ENCODE assay signal across 10 cellular contexts in the genomic region with DNA sequence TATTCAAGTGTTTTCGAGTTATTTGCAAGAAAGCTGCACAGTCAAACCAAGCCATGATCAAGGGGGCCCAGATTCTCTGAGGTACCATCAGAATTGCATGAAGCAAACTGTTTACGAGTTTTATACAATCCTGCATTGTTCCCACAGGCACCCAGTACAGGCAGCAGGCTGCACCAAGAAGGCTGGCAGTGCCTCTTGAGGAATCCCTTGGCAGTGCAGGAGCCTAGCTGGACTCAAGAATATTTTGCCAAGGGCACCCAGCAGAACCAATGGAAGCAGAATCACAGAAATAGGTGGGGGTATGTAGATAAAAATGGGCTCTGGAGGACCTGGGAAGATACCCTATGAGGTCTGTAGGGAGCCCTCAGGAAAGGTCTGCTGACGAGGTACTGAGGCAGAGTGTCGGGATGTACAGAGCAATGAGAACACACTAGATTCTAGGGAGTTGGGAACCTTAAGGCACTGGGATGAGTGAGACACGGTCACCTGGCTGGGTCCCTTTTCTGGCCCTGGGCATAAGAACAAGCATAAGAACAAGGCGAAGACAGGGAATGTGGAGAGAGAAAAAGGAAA. TPM values are rescaled to one million over a fixed set of nuclear protein-coding genes. Genes with fewer than 3 reads are reported as not detected.
DNase-seq lines count a peak whose midpoint lies in the region; ATAC-seq and TF ChIP-seq lines count a peak whose summit lies in the region.
"Had no signal": no experiment of that assay in that cellular context is flagged by ENCODE, and none has a peak within 500 bp of the region (broad histone marks: within the 10 kb centered on the region; RNA-seq: fewer than 3 reads in every experiment).

No MANE protein-coding gene starts in this region.

- peaks cover 27% of the 10 kb centered on the region for H3K27me3 Mint-ChIP-seq in stimulated activated naive CD8-positive, alpha-beta T cell treated with anti-CD3 and anti-CD28 coated beads, Interleukin-15, amount 100 ng/mL, for 72 hours

- BruUV-seq in OCI-LY7 (replicated peaks; lab: Mats Ljungman, UMichigan): no TSS peak

- H3K9me2 ChIP-seq in OCI-LY7 (ENCODE audit: insufficient read depth, low read length): no peaks in the 10 kb centered on the region

- H3K27ac Mint-ChIP-seq in stimulated activated naive CD8-positive, alpha-beta T cell treated with anti-CD3 and anti-CD28 coated beads, Interleukin-15, amount 100 ng/mL, for 72 hours: no peak overlapping the region

- no peaks in the 10 kb centered on the region for H4K20me1 ChIP-seq in OCI-LY7 (ENCODE audit: insufficient read depth, low read length)
- H4K20me1 ChIP-seq: BLaER1 treated with 17β-estradiol and CSF1 and Interleukin-3, amounts not matched to agents 10 nM and 100 nM had no signal

- no peak overlapping the region for H3K4me2 ChIP-seq in OCI-LY7 (ENCODE audit: low read length)
- H3K4me2 ChIP-seq: BLaER1 treated with 17β-estradiol and CSF1 and Interleukin-3, amounts not matched to agents 10 nM and 100 nM had no signal

- peak; percentile 69 to 71 for DNase-seq in NCI-H2081 (lab: John Stamatoyannopoulos, UW)
- no peak for DNase-seq in NCI-H2081 treated with DMSO at 0.1 percent for 48 hours (lab: John Stamatoyannopoulos, UW)
- DNase-seq in OCI-LY7 (ENCODE audit: low spot score): peak; percentile 7
- peak; percentile 52 for DNase-seq in fibroblast of the aortic adventitia (ENCODE audit: low read depth)
- peak; percentile 9 for DNase-seq in smooth muscle cell of the brain vasculature (ENCODE audit: low read depth, low spot score)
- no peak for DNase-seq in ecto neural progenitor cell (ENCODE audit: low spot score)
- DNase-seq in stimulated activated naive CD8-positive, alpha-beta T cell treated with anti-CD3 and anti-CD28 coated beads, Interleukin-15, amount 100 ng/mL, for 72 hours: no peak
- no peak for DNase-seq in NCI-H2171 (lab: John Stamatoyannopoulos, UW)

- no peak overlapping the region for H3K4me3 Mint-ChIP-seq in stimulated activated naive CD8-positive, alpha-beta T cell treated with anti-CD3 and anti-CD28 coated beads, Interleukin-15, amount 100 ng/mL, for 72 hours

- CTCF ChIA-PET in OCI-LY7 (lab: Charles Lee; ENCODE audit: unreplicated experiment): interaction anchor here (1.0 kb wide), 1 partner anchor 10 kb away, joined by 3 read pairs; no protein-coding TSS in a partner anchor

- POLR2A ChIA-PET in OCI-LY7 (lab: Charles Lee): no interaction called here

- peak; percentile 54 for TF ChIP-seq CTCF in OCI-LY7 (conservative IDR thresholded peaks at IDR 0.05; ENCODE audit: low read length)
- peak; percentile 44 for TF ChIP-seq CTCF in fibroblast of the aortic adventitia (IDR thresholded peaks at IDR 0.05; ENCODE audit: insufficient read depth, low read length)

- no peak overlapping the region for H3K4me3 ChIP-seq in OCI-LY7 (ENCODE audit: low read depth, low read length, poor library complexity, severe bottlenecking)
- H3K4me3 ChIP-seq in fibroblast of the aortic adventitia (ENCODE audit: low read depth, low read length): no peak overlapping the region
- H3K4me3 ChIP-seq: BLaER1 treated with 17β-estradiol and CSF1 and Interleukin-3, amounts not matched to agents 10 nM and 100 nM had no signal

- intact Hi-C loops in OCI-LY7 (cut with micrococcal nuclease; ENCODE audit: unreplicated experiment): loop anchor here (2.0 kb wide), 1 partner anchor 67 kb away; no protein-coding TSS in a partner anchor

- H3K4me1 ChIP-seq in OCI-LY7 (ENCODE audit: insufficient read depth, low read length, poor library complexity, severe bottlenecking): no peaks in the 10 kb centered on the region
- H3K4me1 ChIP-seq: BLaER1 treated with 17β-estradiol and CSF1 and Interleukin-3, amounts not matched to agents 10 nM and 100 nM had no signal

- ATAC-seq in stimulated activated naive CD8-positive, alpha-beta T cell treated with anti-CD3 and anti-CD28 coated beads, Interleukin-15, amount 100 ng/mL, for 72 hours: no peak

- H3K9me3 ChIP-seq in OCI-LY7 (ENCODE audit: low read length): no peaks in the 10 kb centered on the region
- H3K9me3 ChIP-seq: BLaER1 treated with 17β-estradiol and CSF1 and Interleukin-3, amounts not matched to agents 10 nM and 100 nM had no signal

- no peaks in the 10 kb centered on the region for H3K79me2 ChIP-seq in OCI-LY7 (ENCODE audit: insufficient read depth, low read depth, low read length)

- H2AFZ ChIP-seq in OCI-LY7 (ENCODE audit: low read length): no peak overlapping the region

- no peaks in the 10 kb centered on the region for H3K9me3 Mint-ChIP-seq in stimulated activated naive CD8-positive, alpha-beta T cell treated with anti-CD3 and anti-CD28 coated beads, Interleukin-15, amount 100 ng/mL, for 72 hours

- H3K27ac ChIP-seq in OCI-LY7 (ENCODE audit: low read depth, low read length, poor library complexity, severe bottlenecking): no peak overlapping the region
- H3K27ac ChIP-seq: BLaER1 treated with 17β-estradiol and CSF1 and Interleukin-3, amounts not matched to agents 10 nM and 100 nM had no signal

- H3K4me1 Mint-ChIP-seq in stimulated activated naive CD8-positive, alpha-beta T cell treated with anti-CD3 and anti-CD28 coated beads, Interleukin-15, amount 100 ng/mL, for 72 hours: no peaks in the 10 kb centered on the region

- no peaks in the 10 kb centered on the region for H3K36me3 ChIP-seq in OCI-LY7 (ENCODE audit: insufficient read depth, low read length)
- H3K36me3 ChIP-seq: BLaER1 treated with 17β-estradiol and CSF1 and Interleukin-3, amounts not matched to agents 10 nM and 100 nM had no signal

RNA-seq across cellular contexts. Expression of a gene that starts 2.5 kb away (rescaled TPM):
- not detected in 2 replicates for total RNA-seq in OCI-LY7 (2014; rRNA removed; shearing (Covaris generic))
- total RNA-seq in OCI-LY7 (2022): not detected in 2 replicates
- total RNA-seq in fibroblast of the aortic adventitia (ENCODE audit: low replicate concordance): 2.3 TPM in 1 of 2 replicates, not detected in the other
- total RNA-seq: activated CD8-positive, alpha-beta memory T cell treated with anti-CD3 and anti-CD28 coated beads for 36 hours had no signal

RNA-seq across cellular contexts. Expression of a gene that starts 57.9 kb away (rescaled TPM):
- 1.3 and 2.2 TPM in 2 replicates for total RNA-seq in OCI-LY7 (2014; rRNA removed; shearing (Covaris generic))
- total RNA-seq in OCI-LY7 (2022) (1.4 TPM in 2 replicates), fibroblast of the aortic adventitia (ENCODE audit: low replicate concordance) (1.9 and 2.6 TPM in 2 replicates)

Comparison
In these comparisons a context has a peak if more than half of its experiments do, and no peak if none do; other contexts are left out.
1. DNase-seq: peak in NCI-H2081 (2 of 2), OCI-LY7 (single experiment), fibroblast of the aortic adventitia (single experiment) and smooth muscle cell of the brain vasculature (single experiment); none in NCI-H2081 treated with DMSO at 0.1 percent for 48 hours (single experiment), ecto neural progenitor cell (single experiment), stimulated activated naive CD8-positive, alpha-beta T cell treated with anti-CD3 and anti-CD28 coated beads, Interleukin-15, amount 100 ng/mL, for 72 hours (0 of 2) and NCI-H2171 (single experiment).